ENCODE assay signal across 16 cellular contexts in the genomic region with DNA sequence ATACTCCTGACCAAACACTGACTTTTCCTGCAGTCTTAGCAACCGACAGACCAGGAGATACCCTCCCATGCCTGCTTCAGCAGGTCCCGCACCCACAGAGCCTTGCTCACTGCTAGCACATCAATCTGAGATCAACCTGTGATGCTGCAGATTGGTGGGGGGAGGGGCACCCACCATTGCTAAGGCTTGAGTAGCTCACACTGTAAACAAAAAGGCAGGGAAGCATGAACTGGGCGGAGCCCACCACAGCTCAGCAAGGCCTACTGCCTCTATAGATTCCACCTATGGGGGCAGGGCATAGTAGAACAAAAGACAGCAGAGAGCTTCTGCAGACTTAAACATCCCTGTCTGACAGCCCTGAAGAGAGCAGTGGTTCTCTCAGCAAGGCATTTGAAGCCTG.
"Had no signal": no experiment of that assay in that cellular context is flagged by ENCODE, and none has a peak within 500 bp of the region (broad histone marks: within the 10 kb centered on the region; RNA-seq: fewer than 3 reads in every experiment).

No MANE protein-coding gene starts in this region.

- H3K36me3 ChIP-seq: lower lobe of right lung, thyroid gland, uterus had no signal

- H3K9me3 ChIP-seq: thyroid gland had no signal

- H3K4me3 ChIP-seq: lower lobe of right lung, thyroid gland, uterus had no signal

- H3K27me3 Mint-ChIP-seq: activated naive CD8-positive, alpha-beta T cell; natural killer cell treated with Interleukin-12 subunit alpha and Interleukin-12 subunit beta and Interleukin-15 and Interleukin-18, amount 100 ng/mL, for 72 hours had no signal

- H3K27ac ChIP-seq: lower lobe of right lung, thyroid gland, uterus had no signal

- H3K4me3 Mint-ChIP-seq: activated naive CD8-positive, alpha-beta T cell; natural killer cell treated with Interleukin-12 subunit alpha and Interleukin-12 subunit beta and Interleukin-15 and Interleukin-18, amount 100 ng/mL, for 72 hours; T-helper 2 cell treated with Interferon-gamma antibody and Interleukin-4, amounts not matched to agents 5 μg/mL and 100 μg/mL, for 36 hours had no signal

- H3K27me3 ChIP-seq: thyroid gland, uterus had no signal

- ATAC-seq: left colon; lower lobe of right lung; natural killer cell treated with Interleukin-12 subunit alpha and Interleukin-12 subunit beta and Interleukin-15 and Interleukin-18, amount 100 ng/mL, for 72 hours had no signal

- DNase-seq: activated CD4-positive, CD25-positive, alpha-beta regulatory T cell; activated gamma-delta T cell; cerebellar nuclear complex; cortex of kidney; erythroblast; foreskin melanocyte; hypothalamus; islet precursor cell; left colon; lower lobe of right lung; retina; thyroid gland; uterus had no signal

- H3K27ac Mint-ChIP-seq: activated naive CD8-positive, alpha-beta T cell; natural killer cell treated with Interleukin-12 subunit alpha and Interleukin-12 subunit beta and Interleukin-15 and Interleukin-18, amount 100 ng/mL, for 72 hours; T-helper 2 cell treated with Interferon-gamma antibody and Interleukin-4, amounts not matched to agents 5 μg/mL and 100 μg/mL, for 36 hours had no signal

- H3K4me1 ChIP-seq: lower lobe of right lung, thyroid gland, uterus had no signal
